ENCODE assay signal across 8 cellular contexts in the genomic region with DNA sequence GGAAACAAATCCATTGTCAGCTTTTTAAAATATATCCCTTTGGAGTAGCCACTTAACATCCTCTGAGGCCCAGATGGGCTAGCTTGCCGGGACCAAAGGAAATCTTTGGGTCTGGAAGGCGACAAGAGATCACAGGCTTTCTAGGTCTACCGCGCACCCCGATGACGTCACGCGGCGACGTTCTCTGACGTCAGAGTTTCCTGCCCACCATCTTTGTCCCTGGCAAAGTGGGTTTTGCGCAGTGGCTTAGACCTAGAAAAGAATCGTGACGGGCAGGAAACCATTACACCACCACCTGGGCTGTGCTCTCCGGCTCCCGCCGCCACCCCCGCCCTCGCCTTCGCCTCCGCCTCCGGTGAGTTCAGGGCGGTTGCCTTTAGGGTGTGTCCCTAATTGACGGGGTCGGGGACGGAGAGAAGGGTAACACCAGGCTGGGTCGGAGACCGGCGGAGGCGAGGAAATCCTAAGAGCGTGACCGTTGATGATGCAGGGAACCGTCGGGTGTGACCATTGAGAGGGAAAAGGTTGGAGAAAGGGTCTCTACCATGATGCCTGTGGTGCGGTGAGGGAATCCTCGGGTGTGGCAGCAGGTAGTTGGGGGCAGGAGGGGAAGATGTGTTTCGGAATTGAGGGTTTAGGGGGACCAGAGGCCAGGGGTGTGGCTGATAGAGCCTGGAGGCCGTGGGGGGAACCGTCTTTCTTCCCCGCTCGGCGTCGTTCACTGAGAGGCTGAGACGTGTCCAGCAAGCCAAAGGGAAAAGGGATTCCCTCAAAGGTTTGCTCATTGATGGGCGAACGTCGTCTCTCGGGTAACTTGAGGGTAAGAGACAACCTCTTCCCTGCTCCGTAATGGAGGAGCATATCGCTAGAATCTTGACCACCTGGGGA. TPM values are rescaled to one million over a fixed set of nuclear protein-coding genes. Genes with fewer than 3 reads are reported as not detected.
DNase-seq lines count a peak whose midpoint lies in the region; ATAC-seq, FAIRE-seq and TF ChIP-seq lines count a peak whose summit lies in the region.

A gene (plus strand): TSS at position 249 of the 888 bp plus-strand sequence. CDS start 6,709 bp downstream, outside the sequence.

- no peaks in the 10 kb centered on the region for H3K9me3 ChIP-seq in kidney (ENCODE audit: control insufficient read depth in 1 of 2, low read length in 2 of 2)

- peak within 1 kb of the TSS; percentile 88 to 93 for H3K27ac ChIP-seq in kidney (ENCODE audit: low read depth in 2 of 2, low read length in 2 of 2)

- peaks cover 5 to 7% of the 10 kb centered on the region in 2 donors for H3K4me1 ChIP-seq in kidney (ENCODE audit: control insufficient read depth in 1 of 2, insufficient read depth in 1 of 2, low read depth in 1 of 2, low read length in 2 of 2)

- ATAC-seq in GM19035 (IDR thresholded peaks at IDR 0.05; ENCODE audit: unreplicated experiment) (peak; percentile 95), HG03378 (IDR thresholded peaks at IDR 0.05; ENCODE audit: unreplicated experiment) (peak; percentile 66)

- intact Hi-C loops in kidney (cut with DNase I) = no loop called here

- DNase-seq in AG10803 (ENCODE audit: low read depth) (peak; percentile 95), NCI-H510A (lab: John Stamatoyannopoulos, UW) (peak; percentile 83), cerebellum (ENCODE audit: low spot score) (peak; percentile 95), kidney (peak; percentile 97)
- peak; percentile 98 for DNase-seq in activated CD4-positive, alpha-beta T cell treated with anti-CD3 and anti-CD28 coated beads for 1 hour
- DNase-seq in stimulated activated CD4-positive, alpha-beta T cell treated with anti-CD3 and anti-CD28 coated beads, Interleukin-15, amount 100 ng/mL, for 24 hours = peak; percentile 94

- H3K36me3 ChIP-seq in kidney (ENCODE audit: control insufficient read depth in 1 of 2, insufficient read depth in 2 of 2, low read length in 2 of 2) = no peaks in the 10 kb centered on the region

- TF ChIP-seq CTCF in AG10803 (conservative IDR thresholded peaks at IDR 0.05; ENCODE audit: low read length) (no peak), kidney (IDR thresholded peaks at IDR 0.05; ENCODE audit: borderline replicate concordance, extremely low read depth, insufficient read depth) (no peak)

- H3K9ac ChIP-seq in kidney (ENCODE audit: low read length in 2 of 2) = peak within 1 kb of the TSS; percentile 98 to 100

- peak; percentile 46 for FAIRE-seq in kidney (lab: Jason Lieb, UNC)

- H3K4me3 ChIP-seq in AG10803 (ENCODE audit: low read length) = peak within 1 kb of the TSS; percentile 98
- H3K4me3 ChIP-seq in kidney (ENCODE audit: low read length in 2 of 2) = peak within 1 kb of the TSS; percentile 98

RNA-seq across cellular contexts. Expression of the gene that starts here (rescaled TPM):
- total RNA-seq in cerebellum (134 TPM), kidney (242 TPM)
- 74.0 TPM for polyA plus RNA-seq in kidney (ENCODE audit: insufficient read depth, low read depth, low replicate concordance)

Comparison
In these comparisons a context has a peak if more than half of its experiments do, and no peak if none do; other contexts are left out.
1. Peak in every context shown above with its lines: DNase-seq, ATAC-seq, H3K4me3 ChIP-seq and H3K27ac ChIP-seq.